33 cellular contexts compared by ENCODE assay signal in the genomic region with DNA sequence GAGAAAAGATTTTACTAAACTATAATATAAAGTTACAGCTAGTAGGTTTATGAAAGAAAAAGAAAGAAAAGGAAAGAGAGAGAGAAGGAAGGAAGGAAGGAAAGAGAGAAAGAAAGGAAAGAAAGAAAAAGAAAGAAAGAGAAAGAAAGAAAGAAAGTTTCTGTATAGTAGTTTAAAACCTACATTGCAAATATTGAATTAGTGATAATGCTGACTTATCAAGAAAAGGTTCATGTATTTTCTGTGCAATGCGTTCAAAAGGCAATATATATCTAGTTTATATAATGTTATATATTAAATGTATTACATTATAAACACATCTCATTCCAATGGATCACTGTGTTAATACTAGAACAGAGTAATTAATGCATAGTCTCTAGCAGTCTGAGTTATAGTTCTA.
"Had no signal": no experiment of that assay in that cellular context is flagged by ENCODE, and none has a peak within 500 bp of the region (broad histone marks: within the 10 kb centered on the region; RNA-seq: fewer than 3 reads in every experiment).

No MANE protein-coding gene starts in this region.

- FAIRE-seq: astrocyte, bronchial epithelial cell had no signal

- H3K27me3 ChIP-seq: adrenal gland, ascending aorta, body of pancreas, brain microvascular endothelial cell, breast epithelium, cardiac muscle cell had no signal

- H3K27ac ChIP-seq: adrenal gland, ascending aorta, body of pancreas, brain microvascular endothelial cell, breast epithelium, cardiac muscle cell had no signal

- H3K36me3 ChIP-seq: adrenal gland, ascending aorta, brain microvascular endothelial cell, breast epithelium, cardiac muscle cell had no signal

- ATAC-seq: activated naive CD4-positive, alpha-beta T cell treated with anti-CD3 and anti-CD28 coated beads, Interleukin-2, amount 50 U/mL, for 72 hours; activated naive CD8-positive, alpha-beta T cell treated with anti-CD3 and anti-CD28 coated beads, Interleukin-2, amount 50 U/mL, for 24 hours; activated T-cell treated with anti-CD3 and anti-CD28 coated beads, Interleukin-2, amount 50 U/mL, for 4 hours; activated T-cell treated with anti-CD3 and anti-CD28 coated beads, Interleukin-2, amount 50 U/mL, for 72 hours; activated T-helper 17 cell treated with anti-CD3 and anti-CD28 coated beads, Interleukin-2, amount 50 U/mL, for 72 hours; body of pancreas had no signal

- H3K9me3 ChIP-seq: adrenal gland, ascending aorta, body of pancreas had no signal

- DNase-seq: activated effector memory CD4-positive, alpha-beta T cell treated with anti-CD3 and anti-CD28 coated beads, Interleukin-2, amount 50 U/mL, for 16 hours; activated effector memory CD4-positive, alpha-beta T cell treated with Interleukin-2 at 50 U/mL for 16 hours; activated gamma-delta T cell; activated gamma-delta T cell treated with Interleukin-2 at 50 U/mL for 16 hours; activated naive CD4-positive, alpha-beta T cell; activated naive CD4-positive, alpha-beta T cell treated with anti-CD3 and anti-CD28 coated beads for 36 hours; activated naive CD4-positive, alpha-beta T cell treated with anti-CD3 and anti-CD28 coated beads, Interleukin-2, amount 10 ng/mL, durations not matched to agents 7 days and 5 days; activated naive CD4-positive, alpha-beta T cell treated with anti-CD3 and anti-CD28 coated beads, Interleukin-2, amount 50 U/mL, for 16 hours; activated naive CD4-positive, alpha-beta T cell treated with Interleukin-2 at 50 U/mL for 16 hours; activated naive CD8-positive, alpha-beta T cell treated with anti-CD3 and anti-CD28 coated beads for 36 hours; activated naive CD8-positive, alpha-beta T cell treated with anti-CD3 and anti-CD28 coated beads, Interleukin-2, amount 10 ng/mL, durations not matched to agents 7 days and 5 days; activated naive CD8-positive, alpha-beta T cell treated with anti-CD3 and anti-CD28 coated beads, Interleukin-2, amount 50 U/mL, for 24 hours; activated T-cell treated with anti-CD3 and anti-CD28 coated beads, Interleukin-2, amount 50 U/mL, for 24 hours; activated T-cell treated with anti-CD3 and anti-CD28 coated beads, Interleukin-2, amount 50 U/mL, for 4 hours; activated T-cell treated with anti-CD3 and anti-CD28 coated beads, Interleukin-2, amount 50 U/mL, for 48 hours; activated T-cell treated with anti-CD3 and anti-CD28 coated beads, Interleukin-2, amount 50 U/mL, for 72 hours; adrenal gland; amniotic stem cell; amygdala; anterior cingulate cortex; aorta; body of pancreas; brain microvascular endothelial cell; caudate nucleus; central memory CD4-positive, alpha-beta T cell; cerebellar nuclear complex had no signal

- H3K4me3 ChIP-seq: adrenal gland, ascending aorta, body of pancreas, breast epithelium, cardiac muscle cell had no signal

- H3K4me1 ChIP-seq: adrenal gland, ascending aorta, body of pancreas, breast epithelium had no signal
